In genomic region chr2:24496959-24497358, GRCh38 we compare ENCODE assay signal across 32 cellular contexts.
"Had no signal": no experiment of that assay in that cellular context is flagged by ENCODE, and none has a peak within 500 bp of the region (broad histone marks: within the 10 kb centered on the region; RNA-seq: fewer than 3 reads in every experiment).

No MANE protein-coding gene starts in this region.

- H3K9me3 ChIP-seq: ovary, psoas muscle, right lobe of liver, sigmoid colon, spleen, suprapubic skin, testis, tibial artery, transverse colon, upper lobe of right lung, uterus had no signal

- H3K27me3 Mint-ChIP-seq: stimulated activated memory B cell treated with anti-CD40 and anti-IgM and Interleukin-4, amounts not matched to agents 10 μg/mL and 1 μg/mL and 100 μg/mL, for 72 hours; stimulated activated naive CD8-positive, alpha-beta T cell treated with anti-CD3 and anti-CD28 coated beads, Interleukin-15, amount 100 ng/mL, for 72 hours had no signal

- ATAC-seq: naive thymus-derived CD4-positive, alpha-beta T cell; natural killer cell; psoas muscle; right cardiac atrium; right lobe of liver; stimulated activated memory B cell treated with anti-CD40 and anti-IgM and Interleukin-4, amounts not matched to agents 10 μg/mL and 1 μg/mL and 100 μg/mL, for 72 hours; stimulated activated naive CD8-positive, alpha-beta T cell treated with anti-CD3 and anti-CD28 coated beads, Interleukin-15, amount 100 ng/mL, for 72 hours; stimulated activated naive CD8-positive, alpha-beta T cell treated with anti-CD3 and anti-CD28 coated beads, Interleukin-15, Interleukin-2, amounts not matched to agents 100 U/mL and 50 U/mL, for 24 hours; upper lobe of right lung had no signal

- H3K27me3 ChIP-seq: ovary, right lobe of liver, sigmoid colon, spleen, suprapubic skin, testis, tibial artery, transverse colon, upper lobe of right lung, uterus had no signal

- H3K4me3 ChIP-seq: neural progenitor cell, ovary, psoas muscle, right lobe of liver, sigmoid colon, spleen, suprapubic skin, testis, tibial artery, transverse colon, upper lobe of right lung, uterus had no signal

- H3K36me3 ChIP-seq: neural progenitor cell, ovary, right lobe of liver, sigmoid colon, spleen, suprapubic skin, tibial artery, transverse colon, upper lobe of right lung, uterus had no signal

- H3K27ac Mint-ChIP-seq: nephron; neural progenitor cell; progenitor cell of endocrine pancreas; stimulated activated memory B cell treated with anti-CD40 and anti-IgM and Interleukin-4, amounts not matched to agents 10 μg/mL and 1 μg/mL and 100 μg/mL, for 72 hours; stimulated activated naive CD8-positive, alpha-beta T cell treated with anti-CD3 and anti-CD28 coated beads, Interleukin-15, amount 100 ng/mL, for 72 hours; type B pancreatic cell had no signal

- H3K9me3 Mint-ChIP-seq: naive thymus-derived CD4-positive, alpha-beta T cell; natural killer cell; nephron; neural progenitor cell; stimulated activated memory B cell treated with anti-CD40 and anti-IgM and Interleukin-4, amounts not matched to agents 10 μg/mL and 1 μg/mL and 100 μg/mL, for 72 hours; stimulated activated naive CD8-positive, alpha-beta T cell treated with anti-CD3 and anti-CD28 coated beads, Interleukin-15, amount 100 ng/mL, for 72 hours; type B pancreatic cell had no signal

- H3K27ac ChIP-seq: neural progenitor cell, ovary, parathyroid adenoma, psoas muscle, right lobe of liver, sigmoid colon, spleen, suprapubic skin, testis, tibial artery, transverse colon, upper lobe of right lung, uterus had no signal

- FAIRE-seq: small intestine had no signal

- H2AFZ ChIP-seq: neural progenitor cell, parathyroid adenoma had no signal

- H3K9ac ChIP-seq: neural progenitor cell, parathyroid adenoma had no signal

- DNase-seq: naive thymus-derived CD4-positive, alpha-beta T cell; natural killer cell; nucleus accumbens; ovary; posterior cingulate gyrus; psoas muscle; right cardiac atrium; right lobe of liver; sigmoid colon; small intestine; spleen; stimulated activated CD4-positive, alpha-beta T cell treated with anti-CD3 and anti-CD28 coated beads, Interleukin-12 subunit alpha, Interleukin-12 subunit beta, amount 100 ng/mL, for 4 hours; stimulated activated CD4-positive, alpha-beta T cell treated with anti-CD3 and anti-CD28 coated beads, Interleukin-1b, Interleukin-23, amount 100 ng/mL, for 48 hours; stimulated activated CD4-positive, alpha-beta T cell treated with anti-CD3 and anti-CD28 coated beads, Interleukin-4, amount 100 ng/mL, for 1 hour; stimulated activated CD4-positive, alpha-beta T cell treated with anti-CD3 and anti-CD28 coated beads, Interleukin-4, amount 100 ng/mL, for 4 hours; stimulated activated CD8-positive, alpha-beta memory T cell treated with anti-CD3 and anti-CD28 coated beads, Interleukin-4, amount 100 ng/mL, for 48 hours; stimulated activated naive CD4-positive, alpha-beta T cell; stimulated activated naive CD8-positive, alpha-beta T cell treated with anti-CD3 and anti-CD28 coated beads, Interleukin-15, amount 100 ng/mL, for 72 hours; stimulated activated naive CD8-positive, alpha-beta T cell treated with anti-CD3 and anti-CD28 coated beads, Interleukin-15, Interleukin-2, amounts not matched to agents 100 U/mL and 50 U/mL, for 24 hours; substantia nigra; testis; tibial artery; transverse colon; upper lobe of right lung; uterus had no signal

- H3K4me2 ChIP-seq: neural progenitor cell had no signal

- H3K4me3 Mint-ChIP-seq: neural progenitor cell; stimulated activated memory B cell treated with anti-CD40 and anti-IgM and Interleukin-4, amounts not matched to agents 10 μg/mL and 1 μg/mL and 100 μg/mL, for 72 hours; stimulated activated naive CD8-positive, alpha-beta T cell treated with anti-CD3 and anti-CD28 coated beads, Interleukin-15, amount 100 ng/mL, for 72 hours; type B pancreatic cell had no signal

- H3K36me3 Mint-ChIP-seq: natural killer cell; neural progenitor cell; stimulated activated memory B cell treated with anti-CD40 and anti-IgM and Interleukin-4, amounts not matched to agents 10 μg/mL and 1 μg/mL and 100 μg/mL, for 72 hours; type B pancreatic cell had no signal
